ENCODE assay signal across 36 cellular contexts in the genomic region with DNA sequence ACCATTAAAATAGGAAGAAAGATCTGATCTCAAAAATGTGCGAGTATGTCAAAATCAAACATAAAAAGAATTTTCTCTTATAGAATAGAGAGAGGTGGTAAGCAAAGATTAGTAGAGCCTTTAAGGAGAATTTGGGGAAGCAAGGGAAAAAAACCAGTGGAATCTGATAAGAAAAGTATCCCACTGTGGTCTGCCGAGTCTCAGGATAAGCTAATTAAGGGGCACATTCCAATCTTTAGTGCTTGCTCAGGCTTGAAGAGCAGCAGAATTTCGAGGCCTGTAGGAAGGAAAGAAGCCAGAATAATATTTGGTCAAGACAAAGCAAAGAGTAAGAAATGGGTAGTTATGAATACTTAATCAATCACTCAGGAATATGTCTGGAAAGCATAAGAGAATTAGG. TPM values are rescaled to one million over a fixed set of nuclear protein-coding genes. Genes with fewer than 3 reads are reported as not detected.
"Had no signal": no experiment of that assay in that cellular context is flagged by ENCODE, and none has a peak within 500 bp of the region (broad histone marks: within the 10 kb centered on the region; RNA-seq: fewer than 3 reads in every experiment).

No MANE protein-coding gene starts in this region.

- ATAC-seq: heart right ventricle; left colon; left lung; lower lobe of right lung; natural killer cell; psoas muscle; right lobe of liver; stimulated activated effector memory CD8-positive, alpha-beta T cell treated with anti-CD3 and anti-CD28 coated beads, Interleukin-12 subunit alpha, Interleukin-12 subunit beta, amount 100 ng/mL, for 72 hours; upper lobe of right lung had no signal

- H3K79me2 ChIP-seq: hepatocyte, parathyroid adenoma had no signal

- H2AFZ ChIP-seq: hepatocyte, parathyroid adenoma had no signal

- H3K4me2 ChIP-seq: hepatocyte had no signal

- H3K27ac ChIP-seq: heart right ventricle, hepatocyte, left lung, lower lobe of right lung, parathyroid adenoma, psoas muscle, right atrium auricular region, right lobe of liver, suprapubic skin, thoracic aorta, tibial artery, upper lobe of right lung, uterus had no signal

- H3K9me3 ChIP-seq: lower lobe of right lung, psoas muscle, right atrium auricular region, right lobe of liver, suprapubic skin, thoracic aorta, tibial artery, upper lobe of right lung, uterus had no signal

- H3K27me3 ChIP-seq: heart right ventricle, hepatocyte, left lung, right atrium auricular region, right lobe of liver, suprapubic skin, tibial artery, upper lobe of right lung, uterus had no signal

- H3K9ac ChIP-seq: parathyroid adenoma had no signal

- H3K4me3 ChIP-seq: heart right ventricle, hepatocyte, left lung, lower lobe of right lung, psoas muscle, right atrium auricular region, right lobe of liver, suprapubic skin, thoracic aorta, tibial artery, upper lobe of right lung, uterus had no signal

- H3K4me1 ChIP-seq: heart right ventricle, left lung, lower lobe of right lung, parathyroid adenoma, psoas muscle, right atrium auricular region, right lobe of liver, suprapubic skin, tibial artery, upper lobe of right lung, uterus had no signal

- H3K36me3 ChIP-seq: heart right ventricle, left lung, lower lobe of right lung, right atrium auricular region, right lobe of liver, suprapubic skin, thoracic aorta, tibial artery, upper lobe of right lung, uterus had no signal

- DNase-seq: heart right ventricle; immature natural killer cell; kidney; left colon; left lung; lower lobe of right lung; mammary epithelial cell; mesenchymal stem cell; naive B cell; natural killer cell; nephron progenitor cell; nucleus accumbens; psoas muscle; right lobe of liver; stimulated activated CD4-positive, alpha-beta T cell treated with anti-CD3 and anti-CD28 coated beads, Interleukin-12 subunit alpha, Interleukin-12 subunit beta, amount 100 ng/mL, for 4 hours; stimulated activated CD4-positive, alpha-beta T cell treated with anti-CD3 and anti-CD28 coated beads, Interleukin-15, amount 100 ng/mL, for 24 hours; stimulated activated CD4-positive, alpha-beta T cell treated with anti-CD3 and anti-CD28 coated beads, Interleukin-2, amount 100 ng/mL, for 24 hours; stimulated activated CD4-positive, alpha-beta T cell treated with anti-CD3 and anti-CD28 coated beads, Interleukin-4, amount 100 ng/mL, for 24 hours; stimulated activated naive CD4-positive, alpha-beta T cell; tibial artery; trophoblast cell; upper lobe of right lung; uterus had no signal

RNA-seq across cellular contexts. Expression of gene STATH, which starts 13.0 kb away (rescaled TPM):
- total RNA-seq: heart right ventricle, hepatocyte, kidney, left colon, left lung, liver, lower lobe of right lung, mammary epithelial cell, mesothelial cell of epicardium, mononuclear cell, natural killer cell, osteoblast, posterior vena cava, psoas muscle, right atrium auricular region, right lobe of liver, skeletal muscle tissue, subcutaneous adipose tissue, suprapubic skin, thoracic aorta, upper lobe of right lung, uterus had no signal
- polyA plus RNA-seq: heart right ventricle, hepatocyte, immature natural killer cell, liver, mammary epithelial cell had no signal

RNA-seq across cellular contexts. Expression of gene HTN3, which starts 19.5 kb away (rescaled TPM):
- total RNA-seq: heart right ventricle, hepatocyte, kidney, left colon, left lung, liver, lower lobe of right lung, mammary epithelial cell, mesothelial cell of epicardium, mononuclear cell, natural killer cell, osteoblast, posterior vena cava, psoas muscle, right atrium auricular region, right lobe of liver, skeletal muscle tissue, subcutaneous adipose tissue, suprapubic skin, thoracic aorta, upper lobe of right lung, uterus had no signal
- polyA plus RNA-seq: heart right ventricle, hepatocyte, immature natural killer cell, liver, mammary epithelial cell, psoas muscle had no signal

RNA-seq across cellular contexts. Expression of gene HTN1, which starts 41.5 kb away (rescaled TPM):
- total RNA-seq: heart right ventricle, hepatocyte, kidney, left colon, left lung, liver, lower lobe of right lung, mammary epithelial cell, mesothelial cell of epicardium, mononuclear cell, natural killer cell, osteoblast, posterior vena cava, psoas muscle, right atrium auricular region, right lobe of liver, skeletal muscle tissue, subcutaneous adipose tissue, suprapubic skin, thoracic aorta, upper lobe of right lung, uterus had no signal
- polyA plus RNA-seq: heart right ventricle, hepatocyte, immature natural killer cell, liver, mammary epithelial cell, psoas muscle had no signal

RNA-seq across cellular contexts. Expression of gene CSN2, which starts 43.2 kb away (rescaled TPM):
- total RNA-seq: heart right ventricle, hepatocyte, kidney, left colon, left lung, liver, lower lobe of right lung, mammary epithelial cell, mesothelial cell of epicardium, mononuclear cell, natural killer cell, osteoblast, posterior vena cava, psoas muscle, right atrium auricular region, right lobe of liver, skeletal muscle tissue, subcutaneous adipose tissue, suprapubic skin, thoracic aorta, upper lobe of right lung, uterus had no signal
- polyA plus RNA-seq: heart right ventricle, hepatocyte, immature natural killer cell, liver, mammary epithelial cell, psoas muscle had no signal
